ENCODE assay signal across 1 cellular context in genomic region chr22:19723165-19723989, GRCh38.
TF ChIP-seq lines count a peak whose summit lies in the region.

TSS of gene GP1BB (plus strand) at chr22:19723539. CDS start at chr22:19723570, 31 bp downstream.

TF ChIP-seq in K562, 482 proteins besides CTCF, POLR2A, EP300 and RAD21 (continued from another document and continues in another):
- TF ChIP-seq NR2C1 (IDR thresholded peaks at IDR 0.05) (no peak), NR2C1 (tag; IDR thresholded peaks at IDR 0.05) (no peak), ZNF740 (CRISPR knock-in tag; IDR thresholded peaks at IDR 0.05) (no peak), ZNF740 (tag; IDR thresholded peaks at IDR 0.05) (peak in 1 of 2 experiments; percentile 82; a peak in 2 of 4 replicates), MLX (CRISPR knock-in tag; conservative IDR thresholded peaks at IDR 0.05) (peak in 1 of 2 experiments; percentile 4; a peak in 2 of 4 replicates), MECOM (CRISPR knock-in tag; IDR thresholded peaks at IDR 0.05) (no peak), E4F1 (CRISPR knock-in tag; IDR thresholded peaks at IDR 0.05; ENCODE audit: borderline replicate concordance) (no peak), E2F3 (CRISPR knock-in tag; IDR thresholded peaks at IDR 0.05) (no peak), BHLHE40 (IDR thresholded peaks at IDR 0.05; ENCODE audit: low read length) (peak; percentile 98), AFF4 (CRISPR knock-in tag; IDR thresholded peaks at IDR 0.05) (no peak), IRF2 (CRISPR knock-in tag; IDR thresholded peaks at IDR 0.05) (no peak), SAFB2 (IDR thresholded peaks at IDR 0.05; ENCODE audit: borderline replicate concordance, low read depth, low read length, severe bottlenecking) (no peak), MGA (IDR thresholded peaks at IDR 0.05) (no peak), ZNF395 (CRISPR knock-in tag; IDR thresholded peaks at IDR 0.05) (no peak), ZKSCAN8 (CRISPR knock-in tag; IDR thresholded peaks at IDR 0.05) (no peak), CHCHD3 (CRISPR knock-in tag; IDR thresholded peaks at IDR 0.05) (peak; percentile 94; the same call in 1 of the 2 replicates), POLR3G (IDR thresholded peaks at IDR 0.05; ENCODE audit: extremely low read depth, insufficient read length, insufficient replicate concordance) (no peak), SRSF3 (IDR thresholded peaks at IDR 0.05; ENCODE audit: insufficient read depth, low read length) (no peak), NCOA1 (IDR thresholded peaks at IDR 0.05; ENCODE audit: low read depth) (no peak), ZFP91 (CRISPR knock-in tag; IDR thresholded peaks at IDR 0.05) (no peak), STAT5B (CRISPR knock-in tag; IDR thresholded peaks at IDR 0.05) (no peak), TGIF2 (CRISPR knock-in tag; IDR thresholded peaks at IDR 0.05) (no peak), HOMEZ (CRISPR knock-in tag; IDR thresholded peaks at IDR 0.05) (no peak), ZBTB33 (CRISPR knock-in tag; IDR thresholded peaks at IDR 0.05) (no peak), FOXJ3 (CRISPR knock-in tag; IDR thresholded peaks at IDR 0.05) (no peak), EZH2 (IDR thresholded peaks at IDR 0.05; ENCODE audit: borderline replicate concordance, low read depth, low read length) (peak; percentile 88; the same call in 1 of the 2 replicates), XRCC4 (IDR thresholded peaks at IDR 0.05; ENCODE audit: extremely low read depth, insufficient read depth, insufficient read length) (no peak)
